Comparison of ENCODE assay signal across 27 cellular contexts in genomic region chr22:20836987-20837823, GRCh38.
"Had no signal": no experiment of that assay in that cellular context is flagged by ENCODE, and none has a peak within 500 bp of the region (broad histone marks: within the 10 kb centered on the region; RNA-seq: fewer than 3 reads in every experiment).

No MANE protein-coding gene starts in this region.

- H3K27me3 Mint-ChIP-seq: progenitor cell of endocrine pancreas; stimulated activated naive B cell treated with anti-CD40 and anti-IgM and Interleukin-4, amounts not matched to agents 10 μg/mL and 1 μg/mL and 100 μg/mL, for 72 hours; stimulated activated naive CD8-positive, alpha-beta T cell treated with anti-CD3 and anti-CD28 coated beads, Interleukin-15, Interleukin-2, amounts not matched to agents 100 ng/mL and 50 ng/mL, for 24 hours had no signal

- H3K9me3 ChIP-seq: ovary, psoas muscle, right lobe of liver, sigmoid colon, stomach, thoracic aorta, thyroid gland, tibial nerve, upper lobe of left lung, vagina had no signal

- H3K27ac Mint-ChIP-seq: nephron; neural progenitor cell; progenitor cell of endocrine pancreas; stimulated activated naive B cell treated with anti-CD40 and anti-IgM and Interleukin-4, amounts not matched to agents 10 μg/mL and 1 μg/mL and 100 μg/mL, for 72 hours; stimulated activated naive CD8-positive, alpha-beta T cell treated with anti-CD3 and anti-CD28 coated beads, Interleukin-15, Interleukin-2, amounts not matched to agents 100 ng/mL and 50 ng/mL, for 24 hours had no signal

- DNase-seq: occipital lobe; ovary; posterior cingulate gyrus; psoas muscle; right cardiac atrium; right lobe of liver; sigmoid colon; small intestine; stimulated activated CD4-positive, alpha-beta T cell treated with anti-CD3 and anti-CD28 coated beads, Interleukin-15, amount 100 ng/mL, for 24 hours; stimulated activated CD4-positive, alpha-beta T cell treated with anti-CD3 and anti-CD28 coated beads, Interleukin-2, amount 100 ng/mL, for 24 hours; stimulated activated CD4-positive, alpha-beta T cell treated with anti-CD3 and anti-CD28 coated beads, Interleukin-2, amount 100 ng/mL, for 48 hours; stimulated activated CD4-positive, alpha-beta T cell treated with anti-CD3 and anti-CD28 coated beads, Interleukin-4, amount 100 ng/mL, for 24 hours; stimulated activated naive B cell treated with anti-CD40 and anti-IgM and Interleukin-4, amounts not matched to agents 10 μg/mL and 1 μg/mL and 100 μg/mL, for 72 hours; stimulated activated naive CD4-positive, alpha-beta T cell treated with Interleukin-2 at 50 U/mL for 16 hours; stomach; thyroid gland; trophoblast cell; upper lobe of left lung had no signal

- H3K27ac ChIP-seq: neural progenitor cell, ovary, parathyroid adenoma, psoas muscle, right lobe of liver, sigmoid colon, stomach, thoracic aorta, thyroid gland, tibial nerve, upper lobe of left lung, vagina had no signal

- ATAC-seq: psoas muscle; right cardiac atrium; stimulated activated effector memory CD8-positive, alpha-beta T cell treated with anti-CD3 and anti-CD28 coated beads, Interleukin-12 subunit alpha, Interleukin-12 subunit beta, amount 100 ng/mL, for 72 hours had no signal

- H3K4me2 ChIP-seq: neural progenitor cell had no signal

- H3K9ac ChIP-seq: neural progenitor cell, parathyroid adenoma had no signal

- H3K36me3 ChIP-seq: neural progenitor cell had no signal

- H3K9me3 Mint-ChIP-seq: nephron; neural progenitor cell; stimulated activated effector memory CD8-positive, alpha-beta T cell treated with anti-CD3 and anti-CD28 coated beads, Interleukin-12 subunit alpha, Interleukin-12 subunit beta, amount 100 ng/mL, for 72 hours; stimulated activated naive B cell treated with anti-CD40 and anti-IgM and Interleukin-4, amounts not matched to agents 10 μg/mL and 1 μg/mL and 100 μg/mL, for 72 hours; stimulated activated naive CD8-positive, alpha-beta T cell treated with anti-CD3 and anti-CD28 coated beads, Interleukin-15, Interleukin-2, amounts not matched to agents 100 ng/mL and 50 ng/mL, for 24 hours had no signal

- H2AFZ ChIP-seq: neural progenitor cell, parathyroid adenoma had no signal

- H3K4me1 ChIP-seq: neural progenitor cell, parathyroid adenoma, thyroid gland, vagina had no signal

- H3K4me3 ChIP-seq: neural progenitor cell, ovary, psoas muscle, right lobe of liver, sigmoid colon, stomach, thoracic aorta, thyroid gland, tibial nerve, upper lobe of left lung, vagina had no signal

- H3K4me3 Mint-ChIP-seq: nephron; neural progenitor cell; stimulated activated effector memory CD8-positive, alpha-beta T cell treated with anti-CD3 and anti-CD28 coated beads, Interleukin-12 subunit alpha, Interleukin-12 subunit beta, amount 100 ng/mL, for 72 hours; stimulated activated naive B cell treated with anti-CD40 and anti-IgM and Interleukin-4, amounts not matched to agents 10 μg/mL and 1 μg/mL and 100 μg/mL, for 72 hours; stimulated activated naive CD8-positive, alpha-beta T cell treated with anti-CD3 and anti-CD28 coated beads, Interleukin-15, Interleukin-2, amounts not matched to agents 100 ng/mL and 50 ng/mL, for 24 hours had no signal

- H3K4me1 Mint-ChIP-seq: nephron, neural progenitor cell had no signal

- H3K27me3 ChIP-seq: neural progenitor cell, ovary, right lobe of liver, sigmoid colon, stomach, thyroid gland, tibial nerve, upper lobe of left lung, vagina had no signal
